ENCODE assay signal across 8 cellular contexts in the genomic region with DNA sequence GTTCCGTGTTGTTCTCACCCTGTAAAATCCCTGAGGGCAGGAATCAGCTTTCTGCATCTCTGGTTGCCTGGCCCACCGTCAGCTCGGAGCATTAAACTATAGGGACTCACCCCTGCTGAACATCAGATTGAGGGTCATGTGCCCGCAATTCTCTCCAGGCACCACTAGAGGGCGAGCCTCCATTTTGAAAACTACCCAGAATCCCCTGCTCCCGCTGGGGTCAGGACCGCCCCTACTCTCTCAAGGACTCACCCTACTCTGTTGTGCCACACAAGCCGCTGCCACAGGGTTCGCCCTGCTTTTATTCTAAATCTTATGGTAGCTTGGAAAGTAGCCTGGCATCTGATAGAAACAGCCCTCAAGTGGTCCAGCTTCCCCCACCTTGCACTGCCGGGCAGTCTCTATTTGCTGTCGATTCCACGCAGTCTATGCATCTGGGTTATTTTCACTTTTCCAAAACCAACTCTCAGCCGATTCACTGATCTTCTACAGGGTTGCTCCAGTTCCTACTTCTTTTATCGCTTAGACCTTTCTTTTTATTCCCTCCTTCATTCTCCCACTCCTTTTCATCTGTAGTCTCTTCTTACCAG.
A peak's percentile ranks its signal among the peaks of the same experiment; 100 is the strongest.
DNase-seq lines count a peak whose midpoint lies in the region; ATAC-seq and TF ChIP-seq lines count a peak whose summit lies in the region.

No MANE protein-coding gene starts in this region.

- ATAC-seq in HG02642 (IDR thresholded peaks at IDR 0.05; ENCODE audit: poor library complexity, unreplicated experiment) (peak; percentile 83), Panc1 (peak; percentile 53; the same call in 1 of the 2 replicates)

- intact Hi-C loops in Panc1 (cut with micrococcal nuclease; ENCODE audit: unreplicated experiment) = no loop called here

- H3K27me3 ChIP-seq in Panc1 (ENCODE audit: control insufficient read depth, insufficient read depth, low read length) = no peaks in the 10 kb centered on the region

- H3K4me3 ChIP-seq in Panc1 (ENCODE audit: low read depth in 2 of 2, low read length in 2 of 2) = no peak overlapping the region

- peak; percentile 83 for TF ChIP-seq CTCF in Panc1 (IDR thresholded peaks at IDR 0.05)

- POLR2A ChIA-PET in Panc1 (lab: Charles Lee) = no interaction called here

- H3K4me1 ChIP-seq in Panc1 (ENCODE audit: control insufficient read depth, insufficient read depth, low read length) = no peaks in the 10 kb centered on the region

- H3K36me3 ChIP-seq in Panc1 (ENCODE audit: control insufficient read depth, insufficient read depth, low read length) = no peaks in the 10 kb centered on the region

- BruUV-seq in Panc1 (replicated peaks; lab: Mats Ljungman, UMichigan) = no TSS peak

- H3K9me3 ChIP-seq in Panc1 (ENCODE audit: control insufficient read depth, insufficient read depth, low read depth, low read length) = no peaks in the 10 kb centered on the region

- no peak overlapping the region for H3K27ac ChIP-seq in Panc1 (ENCODE audit: low read length)

- in situ Hi-C loops in Panc1 (cut with HindIII; ENCODE audit: low pct_unique_long_range_greater_than_20kb, low sequenced_read_pairs) = no loop called here

- peak; percentile 4 for DNase-seq in activated naive CD4-positive, alpha-beta T cell treated with Interleukin-2 at 50 U/mL for 16 hours
- no peak for DNase-seq in activated naive CD4-positive, alpha-beta T cell (lab: John Stamatoyannopoulos, UW)
- DNase-seq in Panc1 (ENCODE audit: low read depth, low spot score) = peak; percentile 7
- peak; percentile 49 to 66 for DNase-seq in erythroblast (lab: John Stamatoyannopoulos, UW)
- DNase-seq in stimulated activated CD4-positive, alpha-beta T cell treated with anti-CD3 and anti-CD28 coated beads, Interleukin-1b, Interleukin-23, amount 100 ng/mL, for 48 hours = peak; percentile 45
- DNase-seq in SHP77 (lab: John Stamatoyannopoulos, UW) = no peak
- no peak for DNase-seq in DMS114 treated with DMSO at 0.1 percent for 48 hours (lab: John Stamatoyannopoulos, UW; ENCODE audit: unreplicated experiment)

- TF ChIP-seq POLR2A in erythroblast (IDR thresholded peaks at IDR 0.05; ENCODE audit: low read length) = no peak

- CTCF ChIA-PET in Panc1 (lab: Charles Lee) = no interaction called here

Comparison
In these comparisons a context has a peak if more than half of its experiments do, and no peak if none do; other contexts are left out.
1. DNase-seq: peak in activated naive CD4-positive, alpha-beta T cell treated with Interleukin-2 at 50 U/mL for 16 hours (single experiment), Panc1 (single experiment), erythroblast (2 of 2) and stimulated activated CD4-positive, alpha-beta T cell treated with anti-CD3 and anti-CD28 coated beads, Interleukin-1b, Interleukin-23, amount 100 ng/mL, for 48 hours (single experiment); none in activated naive CD4-positive, alpha-beta T cell (0 of 4), SHP77 (0 of 2) and DMS114 treated with DMSO at 0.1 percent for 48 hours (single experiment).